In the genomic region with DNA sequence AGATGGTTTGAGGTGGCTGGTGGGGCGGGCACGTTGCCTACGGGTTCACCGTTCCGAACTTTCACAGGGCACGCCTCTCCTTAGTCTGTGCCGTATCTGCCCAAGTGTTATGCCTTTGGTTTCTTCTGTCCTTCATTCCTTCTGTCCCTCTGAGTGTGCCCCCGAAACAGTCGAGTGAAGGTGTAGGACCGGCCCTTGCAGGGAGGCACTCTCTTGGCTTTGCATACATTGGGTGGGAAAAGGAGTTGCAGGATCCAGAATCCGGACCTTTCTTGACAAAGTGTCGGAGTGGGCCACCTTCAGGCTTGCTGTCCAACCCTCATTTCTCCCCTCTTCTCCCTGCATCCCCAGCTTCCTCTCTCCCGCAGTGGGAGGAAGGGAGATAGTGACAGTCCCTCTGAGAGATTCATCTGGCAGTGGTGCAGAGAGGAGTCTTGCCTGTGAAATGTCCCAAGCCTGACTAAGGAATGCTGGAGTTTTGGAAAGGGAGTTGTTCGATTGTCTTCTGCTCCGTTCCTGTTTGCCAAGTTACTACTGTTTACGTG, we compare ENCODE assay signal across 8 cellular contexts. TPM values are rescaled to one million over a fixed set of nuclear protein-coding genes. Genes with fewer than 3 reads are reported as not detected.
DNase-seq lines count a peak whose midpoint lies in the region; ATAC-seq lines count a peak whose summit lies in the region.

No MANE protein-coding gene starts in this region.

- peak overlapping the region; percentile 90 for H3K9ac ChIP-seq in skeletal muscle satellite cell (ENCODE audit: low read depth, low read length)

- H3K27ac Mint-ChIP-seq in activated naive CD8-positive, alpha-beta T cell treated with anti-CD3 and anti-CD28 coated beads, Interleukin-2, amount 10 ng/mL, durations not matched to agents 7 days and 5 days, result peak overlapping the region; percentile 92

- ATAC-seq in activated naive CD8-positive, alpha-beta T cell treated with anti-CD3 and anti-CD28 coated beads, Interleukin-2, amount 10 ng/mL, durations not matched to agents 7 days and 5 days (ENCODE audit: low read depth), result peak; percentile 53
- ATAC-seq in GM21723 (IDR thresholded peaks at IDR 0.05; ENCODE audit: unreplicated experiment), result no peak

- peaks cover 13% of the 10 kb centered on the region for H3K27me3 Mint-ChIP-seq in activated naive CD8-positive, alpha-beta T cell treated with anti-CD3 and anti-CD28 coated beads, Interleukin-2, amount 10 ng/mL, durations not matched to agents 7 days and 5 days

- H3K4me3 ChIP-seq in iPS-11a (ENCODE audit: low read depth, low read length) (peak overlapping the region; percentile 76), skeletal muscle satellite cell (ENCODE audit: low read length) (peak overlapping the region; percentile 83)

- H3K4me1 Mint-ChIP-seq in activated naive CD8-positive, alpha-beta T cell treated with anti-CD3 and anti-CD28 coated beads, Interleukin-2, amount 10 ng/mL, durations not matched to agents 7 days and 5 days, result peaks cover 31% of the 10 kb centered on the region

- POLR2A ChIA-PET in activated naive CD8-positive, alpha-beta T cell treated with anti-CD3 and anti-CD28 coated beads, Interleukin-2, amount 10 ng/mL, durations not matched to agents 7 days and 5 days (lab: Charles Lee), result interaction anchor here (1.9 to 2.1 kb wide), 2 partner anchors 11 to 246 kb away, joined by 6 to 11 read pairs; no protein-coding TSS in a partner anchor

- peak overlapping the region; percentile 95 for H3K4me3 Mint-ChIP-seq in activated naive CD8-positive, alpha-beta T cell treated with anti-CD3 and anti-CD28 coated beads, Interleukin-2, amount 10 ng/mL, durations not matched to agents 7 days and 5 days

- peaks cover 19% of the 10 kb centered on the region for H3K4me1 ChIP-seq in skeletal muscle satellite cell (ENCODE audit: control insufficient read depth, insufficient read depth, low read length)

- H3K36me3 Mint-ChIP-seq in activated naive CD8-positive, alpha-beta T cell treated with anti-CD3 and anti-CD28 coated beads, Interleukin-2, amount 10 ng/mL, durations not matched to agents 7 days and 5 days, result peaks cover 2% of the 10 kb centered on the region

- DNase-seq in NCI-H748 (lab: John Stamatoyannopoulos, UW; ENCODE audit: unreplicated experiment) (peak; percentile 16), NCI-H748 treated with DMSO at 0.1 percent for 48 hours (lab: John Stamatoyannopoulos, UW) (no peak), HPDE6-E6E7 (ENCODE audit: extremely low spot score) (peak; percentile 9), NCI-H2227 treated with DMSO at 0.1 percent for 48 hours (lab: John Stamatoyannopoulos, UW) (no peak)
- no peak for DNase-seq in activated naive CD8-positive, alpha-beta T cell treated with anti-CD3 and anti-CD28 coated beads, Interleukin-2, amount 10 ng/mL, durations not matched to agents 7 days and 5 days

- H3K36me3 ChIP-seq in skeletal muscle satellite cell (ENCODE audit: insufficient read depth, low read length), result peaks cover 2% of the 10 kb centered on the region

- peaks cover 17% of the 10 kb centered on the region for H3K27me3 ChIP-seq in skeletal muscle satellite cell (ENCODE audit: control insufficient read depth, insufficient read depth, low read length)

- H3K9me3 ChIP-seq in skeletal muscle satellite cell (replicated peaks; ENCODE audit: low read length), result no peaks in the 10 kb centered on the region

- H3K4me2 ChIP-seq in skeletal muscle satellite cell (ENCODE audit: low read length), result peak overlapping the region; percentile 90

- H3K9me3 Mint-ChIP-seq in activated naive CD8-positive, alpha-beta T cell treated with anti-CD3 and anti-CD28 coated beads, Interleukin-2, amount 10 ng/mL, durations not matched to agents 7 days and 5 days, result no peaks in the 10 kb centered on the region

RNA-seq across cellular contexts. Expression of a gene that starts 0.6 kb away (rescaled TPM):
- total RNA-seq in activated naive CD8-positive, alpha-beta T cell treated with anti-CD3 and anti-CD28 coated beads, Interleukin-2, amount 10 ng/mL, durations not matched to agents 7 days and 5 days, result 10 to 100 TPM; 18.4 to 19.4 TPM
- total RNA-seq in skeletal muscle satellite cell (2012; rRNA removed), result 34.5 and 40.8 TPM in 2 replicates

RNA-seq across cellular contexts. Expression of a gene that starts 0.8 kb away (rescaled TPM):
- under 1 TPM; 0.34 to 0.47 TPM for total RNA-seq in activated naive CD8-positive, alpha-beta T cell treated with anti-CD3 and anti-CD28 coated beads, Interleukin-2, amount 10 ng/mL, durations not matched to agents 7 days and 5 days
- under 0.01 and 0.44 TPM in 2 replicates for total RNA-seq in skeletal muscle satellite cell (2012; rRNA removed)

Comparison
In these comparisons a context has a peak if more than half of its experiments do, and no peak if none do; other contexts are left out.
1. DNase-seq: peak in NCI-H748 (single experiment) and HPDE6-E6E7 (single experiment); none in NCI-H748 treated with DMSO at 0.1 percent for 48 hours (single experiment), activated naive CD8-positive, alpha-beta T cell treated with anti-CD3 and anti-CD28 coated beads, Interleukin-2, amount 10 ng/mL, durations not matched to agents 7 days and 5 days (single experiment) and NCI-H2227 treated with DMSO at 0.1 percent for 48 hours (single experiment).